ENCODE assay signal across 28 cellular contexts in genomic region chr20:44807684-44808056, GRCh38. TPM values are rescaled to one million over a fixed set of nuclear protein-coding genes. Genes with fewer than 3 reads are reported as not detected.
"Had no signal": no experiment of that assay in that cellular context is flagged by ENCODE, and none has a peak within 500 bp of the region (broad histone marks: within the 10 kb centered on the region; RNA-seq: fewer than 3 reads in every experiment).

No MANE protein-coding gene starts in this region.

- H3K4me1 ChIP-seq: foreskin keratinocyte, left lung, right lobe of liver had no signal

- H3K4me3 ChIP-seq: gastroesophageal sphincter, heart right ventricle, left lung, right lobe of liver, thoracic aorta, transverse colon had no signal

- DNase-seq: cerebellar nuclear complex; cortex of kidney; effector CD4-positive, alpha-beta T cell; foreskin keratinocyte; heart right ventricle; hippocampal formation; left cardiac atrium; left lung; mesenchymal stem cell; midbrain; naive thymus-derived CD4-positive, alpha-beta T cell; nephron progenitor cell; right lobe of liver; small intestine; stimulated activated CD4-positive, alpha-beta T cell treated with anti-CD3 and anti-CD28 coated beads, Interleukin-15, amount 100 ng/mL, for 24 hours; stimulated activated CD4-positive, alpha-beta T cell treated with anti-CD3 and anti-CD28 coated beads, Interleukin-2, amount 100 ng/mL, for 48 hours; stimulated activated naive B cell treated with anti-CD40 and anti-IgM and Interleukin-4, amounts not matched to agents 10 μg/mL and 1 μg/mL and 100 μg/mL, for 72 hours; transverse colon had no signal

- FAIRE-seq: islet of Langerhans, small intestine had no signal

- H3K36me3 ChIP-seq: gastroesophageal sphincter, heart right ventricle, left lung, right lobe of liver, thoracic aorta, transverse colon had no signal

- H3K9me3 Mint-ChIP-seq: stimulated activated naive CD8-positive, alpha-beta T cell treated with anti-CD3 and anti-CD28 coated beads, Interleukin-15, Interleukin-2, amounts not matched to agents 100 ng/mL and 50 ng/mL, for 24 hours had no signal

- H3K4me3 Mint-ChIP-seq: naive thymus-derived CD4-positive, alpha-beta T cell; nephron progenitor cell; stimulated activated naive B cell treated with anti-CD40 and anti-IgM and Interleukin-4, amounts not matched to agents 10 μg/mL and 1 μg/mL and 100 μg/mL, for 72 hours; stimulated activated naive CD8-positive, alpha-beta T cell treated with anti-CD3 and anti-CD28 coated beads, Interleukin-15, Interleukin-2, amounts not matched to agents 100 ng/mL and 50 ng/mL, for 24 hours had no signal

- H3K9me3 ChIP-seq: right lobe of liver had no signal

- H3K27ac Mint-ChIP-seq: naive thymus-derived CD4-positive, alpha-beta T cell; nephron progenitor cell; progenitor cell of endocrine pancreas; stimulated activated naive B cell treated with anti-CD40 and anti-IgM and Interleukin-4, amounts not matched to agents 10 μg/mL and 1 μg/mL and 100 μg/mL, for 72 hours; stimulated activated naive CD8-positive, alpha-beta T cell treated with anti-CD3 and anti-CD28 coated beads, Interleukin-15, Interleukin-2, amounts not matched to agents 100 ng/mL and 50 ng/mL, for 24 hours had no signal

- H3K27ac ChIP-seq: epithelial cell of prostate, foreskin keratinocyte, gastroesophageal sphincter, heart right ventricle, left lung, parathyroid adenoma, right lobe of liver, thoracic aorta, transverse colon had no signal

RNA-seq across cellular contexts. Expression of gene RIMS4, which starts 2.7 kb away (rescaled TPM):
- total RNA-seq: dermis microvascular lymphatic vessel endothelial cell; foreskin keratinocyte; kidney epithelial cell; lung microvascular endothelial cell; naive thymus-derived CD4-positive, alpha-beta T cell; right lobe of liver had no signal
- polyA plus RNA-seq: foreskin keratinocyte; naive thymus-derived CD4-positive, alpha-beta T cell had no signal
